Comparison of ENCODE assay signal across 8 cellular contexts in genomic region chr15:38002883-38003477, GRCh38.
DNase-seq lines count a peak whose midpoint lies in the region; ATAC-seq, FAIRE-seq and TF ChIP-seq lines count a peak whose summit lies in the region.

No MANE protein-coding gene starts in this region.

- H3K27ac ChIP-seq in GM12878 (ENCODE audit: control insufficient read depth, insufficient read depth) (no peak overlapping the region), iPS DF 6.9 (ENCODE audit: low read length) (no peak overlapping the region)

- CTCF ChIA-PET in GM12878 (lab: Yijun Ruan, JAX), result interaction anchor here (0.6 to 6.8 kb wide), 29 partner anchors 8 to 1086 kb away, joined by 3 to 109 read pairs (median 3); no protein-coding TSS in a partner anchor

- no peak overlapping the region for H3K4me2 ChIP-seq in GM12878 (ENCODE audit: control insufficient read depth, insufficient read depth)

- DNase-seq in CD14-positive monocyte (ENCODE audit: low spot score) (peak; percentile 69), MG63 (peak; percentile 34), GM12878 (ENCODE audit: low read depth, low spot score) (peak; percentile 38), iPS DF 6.9 (ENCODE audit: low read depth, low spot score) (peak; percentile 29), GOT3 (lab: John Stamatoyannopoulos, UW) (no peak)
- DNase-seq in stimulated activated naive CD8-positive, alpha-beta T cell treated with anti-CD3 and anti-CD28 coated beads, Interleukin-15, amount 100 ng/mL, for 72 hours, result peak; percentile 8 to 35

- in situ Hi-C loops in GM12878 (cut with MboI), result no loop called here

- no peaks in the 10 kb centered on the region for H3K79me2 ChIP-seq in GM12878 (ENCODE audit: control insufficient read depth, insufficient read depth, low read length)

- RAD21 ChIA-PET in GM12878 (lab: Charles Lee; ENCODE audit: unreplicated experiment), result interaction anchor here (0.8 to 2.9 kb wide), 8 partner anchors 10 to 437 kb away, joined by 3 to 15 read pairs (median 4); no protein-coding TSS in a partner anchor

- no peak overlapping the region for H3K9ac ChIP-seq in GM12878 (ENCODE audit: control insufficient read depth, insufficient read depth, low read length)

- H3K4me1 ChIP-seq in GM12878 (ENCODE audit: control insufficient read depth, insufficient read depth, low read length), result no peaks in the 10 kb centered on the region
- no peaks in the 10 kb centered on the region for H3K4me1 ChIP-seq in iPS DF 6.9 (ENCODE audit: control insufficient read depth, insufficient read depth, low read length)

- SMC1A ChIA-PET in GM12878 (lab: Charles Lee; ENCODE audit: uncharacterized antibody, unreplicated experiment), result interaction anchor here (0.6 to 6.2 kb wide), 26 partner anchors 8 to 697 kb away, joined by 3 to 76 read pairs (median 4); no protein-coding TSS in a partner anchor

- peaks cover 0 to 8% (median 6%) of the 10 kb centered on the region in 7 donors for H3K9me3 Mint-ChIP-seq in CD14-positive monocyte
- H3K9me3 Mint-ChIP-seq in stimulated activated naive CD8-positive, alpha-beta T cell treated with anti-CD3 and anti-CD28 coated beads, Interleukin-15, amount 100 ng/mL, for 72 hours, result peaks cover 12 to 16% of the 10 kb centered on the region in 2 donors

- no TSS peak for BruUV-seq in GM12878 (replicated peaks; lab: Mats Ljungman, UMichigan)

- no peaks in the 10 kb centered on the region for H3K36me3 Mint-ChIP-seq in CD14-positive monocyte

- no peak for TF ChIP-seq POLR2A in GM12878 (IDR thresholded peaks at IDR 0.05; ENCODE audit: low read depth, low read length)

- no peak overlapping the region for H3K4me3 ChIP-seq in MG63
- H3K4me3 ChIP-seq in GM12878, result no peak overlapping the region
- no peak overlapping the region for H3K4me3 ChIP-seq in iPS DF 6.9 (ENCODE audit: low read length)

- POLR2A ChIA-PET in GM12878 (lab: Charles Lee), result interaction anchor here (0.5 to 0.6 kb wide), 2 partner anchors 350 to 353 kb away, joined by 3 to 4 read pairs; no protein-coding TSS in a partner anchor

- intact Hi-C loops in CD14-positive monocyte (cut with micrococcal nuclease) (loop anchor here in 1 of 2 donors (10.0 kb wide), 1 partner anchor 252 kb away; the partner anchor contains the start of gene SPRED1), GM12878 (cut with micrococcal nuclease; ENCODE audit: unreplicated experiment) (loop anchor here (1.0 to 10.0 kb wide), 5 partner anchors 172 to 411 kb away; partner anchors contain the start of gene SPRED1)

- H3K27ac Mint-ChIP-seq in CD14-positive monocyte, result peak overlapping the region in 1 of 7 donors; percentile 81
- H3K27ac Mint-ChIP-seq in stimulated activated naive CD8-positive, alpha-beta T cell treated with anti-CD3 and anti-CD28 coated beads, Interleukin-15, amount 100 ng/mL, for 72 hours, result no peak overlapping the region

- H3K27me3 Mint-ChIP-seq in CD14-positive monocyte (ENCODE audit: low read depth in 3 of 3), result peaks cover 1 to 4% (median 2%) of the 10 kb centered on the region in 3 donors
- peaks cover 22% of the 10 kb centered on the region for H3K27me3 Mint-ChIP-seq in stimulated activated naive CD8-positive, alpha-beta T cell treated with anti-CD3 and anti-CD28 coated beads, Interleukin-15, amount 100 ng/mL, for 72 hours

- no peaks in the 10 kb centered on the region for H3K9me3 ChIP-seq in MG63
- no peaks in the 10 kb centered on the region; the same call in 2 of the 3 replicates for H3K9me3 ChIP-seq in GM12878 (replicated peaks; ENCODE audit: control insufficient read depth, insufficient read depth, low read length)
- H3K9me3 ChIP-seq in iPS DF 6.9 (ENCODE audit: control insufficient read depth, insufficient read depth, low read length), result no peaks in the 10 kb centered on the region

- no peak overlapping the region for H3K4me3 Mint-ChIP-seq in CD14-positive monocyte
- no peak overlapping the region for H3K4me3 Mint-ChIP-seq in stimulated activated naive CD8-positive, alpha-beta T cell treated with anti-CD3 and anti-CD28 coated beads, Interleukin-15, amount 100 ng/mL, for 72 hours

- no peak for FAIRE-seq in GM12878 (lab: Jason Lieb, UNC)

- TF ChIP-seq EP300 in GM12878 (IDR thresholded peaks at IDR 0.05; ENCODE audit: borderline replicate concordance in 1 of 2, control insufficient read depth in 1 of 2, low read depth in 2 of 2, low read length in 2 of 2), result no peak

- TF ChIP-seq CTCF in CD14-positive monocyte (IDR thresholded peaks at IDR 0.05), result peak; percentile 83
- TF ChIP-seq CTCF in GM12878 (IDR thresholded peaks at IDR 0.05 in 2 of 3, conservative IDR thresholded peaks at IDR 0.05 in 1 of 3; ENCODE audit: control insufficient read depth in 2 of 3, extremely low read depth in 1 of 3, insufficient read depth in 1 of 3, low read depth in 3 of 3, low read length in 3 of 3), result peak; percentile 63 to 73 (median 66); a peak in 5 of 6 replicates

- H3K36me3 ChIP-seq in MG63 (no peaks in the 10 kb centered on the region), GM12878 (ENCODE audit: control insufficient read depth in 2 of 2, insufficient read depth in 2 of 2, low read length in 1 of 2) (no peaks in the 10 kb centered on the region), iPS DF 6.9 (ENCODE audit: control insufficient read depth, insufficient read depth, low read length) (no peaks in the 10 kb centered on the region)

- H2AFZ ChIP-seq in GM12878 (ENCODE audit: control insufficient read depth, low read depth, low read length), result no peak overlapping the region

- H3K27me3 ChIP-seq in MG63 (no peaks in the 10 kb centered on the region), GM12878 (replicated peaks in 1 of 2; ENCODE audit: control insufficient read depth in 2 of 2, insufficient read depth in 2 of 2, low read length in 1 of 2) (no peaks in the 10 kb centered on the region), iPS DF 6.9 (ENCODE audit: control insufficient read depth, insufficient read depth, low read length) (no peaks in the 10 kb centered on the region)

- peaks cover 15% of the 10 kb centered on the region for H3K4me1 Mint-ChIP-seq in CD14-positive monocyte
- no peaks in the 10 kb centered on the region for H3K4me1 Mint-ChIP-seq in stimulated activated naive CD8-positive, alpha-beta T cell treated with anti-CD3 and anti-CD28 coated beads, Interleukin-15, amount 100 ng/mL, for 72 hours

- TF ChIP-seq RAD21 in GM12878 (IDR thresholded peaks at IDR 0.05; ENCODE audit: insufficient read depth, low read depth, low read length), result peak; percentile 97

- 27% methylated on average over 2 of the region's 2 CpGs for WGBS in GM12878 (ENCODE audit: insufficient coverage, insufficient replicate concordance, low lambda C conversion rate, missing lambda C conversion rate)
- WGBS in iPS DF 6.9 (ENCODE audit: insufficient coverage, insufficient read length), result no CpG with 5 or more reads among the region's 2 CpGs

- ATAC-seq in GM18907 (IDR thresholded peaks at IDR 0.05; ENCODE audit: unreplicated experiment), result peak; percentile 84
- ATAC-seq in GM12878, result peak; percentile 97
- peak; percentile 61 for ATAC-seq in stimulated activated naive CD8-positive, alpha-beta T cell treated with anti-CD3 and anti-CD28 coated beads, Interleukin-15, amount 100 ng/mL, for 72 hours
- no peak for ATAC-seq in GM19328 (IDR thresholded peaks at IDR 0.05; ENCODE audit: unreplicated experiment)

- H4K20me1 ChIP-seq in GM12878 (ENCODE audit: control insufficient read depth, insufficient read depth), result no peaks in the 10 kb centered on the region

TF ChIP-seq in GM12878, 131 proteins besides CTCF, POLR2A, EP300 and RAD21:
- peak; percentile 91 for TF ChIP-seq SMC3 (IDR thresholded peaks at IDR 0.05; ENCODE audit: borderline replicate concordance, low read length)
- 0 out of 2 replicates have a peak, but pooled peaks have one; percentile 39 for TF ChIP-seq ZNF592 (IDR thresholded peaks at IDR 0.05)
- TF ChIP-seq YY1 (IDR thresholded peaks at IDR 0.05; ENCODE audit: low read depth, low read length), result peak; percentile 43; the same call in 1 of the 2 replicates
- no peak for TF ChIP-seq IRF5 (IDR thresholded peaks at IDR 0.05; ENCODE audit: borderline replicate concordance)
- TF ChIP-seq POU2F2 (IDR thresholded peaks at IDR 0.05; ENCODE audit: borderline replicate concordance, low read depth, low read length), result no peak
